ENCODE assay signal across 8 cellular contexts in genomic region chr1:56644941-56645662, GRCh38. TPM values are rescaled to one million over a fixed set of nuclear protein-coding genes. Genes with fewer than 3 reads are reported as not detected.
DNase-seq lines count a peak whose midpoint lies in the region; ATAC-seq, FAIRE-seq and TF ChIP-seq lines count a peak whose summit lies in the region.

Gene PRKAA2 (plus strand): TSS chr1:56645314. CDS start chr1:56645388, 74 bp downstream.

- H3K9me3 Mint-ChIP-seq in activated T-cell treated with anti-CD3 and anti-CD28 coated beads, Interleukin-2, amount 50 U/mL, for 4 hours = no peaks in the 10 kb centered on the region
- no peaks in the 10 kb centered on the region for H3K9me3 Mint-ChIP-seq in astrocyte (ENCODE audit: unreplicated experiment)

- H3K27ac Mint-ChIP-seq in astrocyte (ENCODE audit: unreplicated experiment) = no peak within 1 kb of the TSS

- H3K9me3 ChIP-seq in astrocyte (ENCODE audit: insufficient read depth, low read depth, low read length) = no peaks in the 10 kb centered on the region
- no peaks in the 10 kb centered on the region for H3K9me3 ChIP-seq in hepatocyte (ENCODE audit: low read depth)

- H3K27me3 Mint-ChIP-seq in activated T-cell treated with anti-CD3 and anti-CD28 coated beads, Interleukin-2, amount 50 U/mL, for 4 hours (ENCODE audit: low read depth) = peaks cover 40% of the 10 kb centered on the region
- peaks cover 4% of the 10 kb centered on the region for H3K27me3 Mint-ChIP-seq in astrocyte (ENCODE audit: low read depth, unreplicated experiment)

- H3K36me3 Mint-ChIP-seq in activated T-cell treated with anti-CD3 and anti-CD28 coated beads, Interleukin-2, amount 50 U/mL, for 4 hours (ENCODE audit: insufficient read depth) = no peaks in the 10 kb centered on the region
- H3K36me3 Mint-ChIP-seq in astrocyte (ENCODE audit: low read depth, unreplicated experiment) = no peaks in the 10 kb centered on the region

- peak within 1 kb of the TSS; percentile 88 for H3K4me2 ChIP-seq in astrocyte (ENCODE audit: low read length)
- peak within 1 kb of the TSS; percentile 95 for H3K4me2 ChIP-seq in hepatocyte

- H3K4me1 ChIP-seq in astrocyte (ENCODE audit: insufficient read depth, low read length) (peaks cover 6% of the 10 kb centered on the region), hepatocyte (ENCODE audit: insufficient read depth) (no peaks in the 10 kb centered on the region)

- peak within 1 kb of the TSS; percentile 42 for H3K4me3 Mint-ChIP-seq in activated T-cell treated with anti-CD3 and anti-CD28 coated beads, Interleukin-2, amount 50 U/mL, for 4 hours
- peak within 1 kb of the TSS; percentile 90 for H3K4me3 Mint-ChIP-seq in astrocyte (ENCODE audit: unreplicated experiment)

- no peak for DNase-seq in activated T-cell treated with anti-CD3 and anti-CD28 coated beads, Interleukin-2, amount 50 U/mL, for 4 hours
- DNase-seq in activated T-cell treated with anti-CD3 and anti-CD28 coated beads, Interleukin-2, amount 50 U/mL, for 1 hour = no peak
- DNase-seq in NCI-H1105 treated with DMSO at 0.1 percent for 48 hours (lab: John Stamatoyannopoulos, UW) (peak; percentile 56), astrocyte (ENCODE audit: low read depth) (no peak), hepatocyte (ENCODE audit: low spot score) (peak; percentile 81), putamen (ENCODE audit: low spot score) (peak; percentile 20)

- peak; percentile 46 to 71 for ATAC-seq in activated T-cell treated with anti-CD3 and anti-CD28 coated beads, Interleukin-2, amount 50 U/mL, for 4 hours
- ATAC-seq in HG02610 (IDR thresholded peaks at IDR 0.05; ENCODE audit: unreplicated experiment) (no peak), GM21515 (IDR thresholded peaks at IDR 0.05; ENCODE audit: unreplicated experiment) (no peak)

- H2AFZ ChIP-seq in astrocyte (ENCODE audit: low read depth, low read length) (peak within 1 kb of the TSS; percentile 94), hepatocyte (peak within 1 kb of the TSS; percentile 88)

- H3K9ac ChIP-seq in astrocyte (ENCODE audit: low read length) = peak within 1 kb of the TSS; percentile 55

- H3K27ac ChIP-seq in astrocyte (ENCODE audit: low read depth, low read length) (no peak within 1 kb of the TSS), hepatocyte (peak within 1 kb of the TSS; percentile 72)

- H3K79me2 ChIP-seq in astrocyte (ENCODE audit: insufficient read depth, low read length) (no peaks in the 10 kb centered on the region), hepatocyte (peaks cover 24% of the 10 kb centered on the region)

- no peak for TF ChIP-seq CTCF in astrocyte (IDR thresholded peaks at IDR 0.05; ENCODE audit: insufficient read depth, low read depth, low read length)
- no peak for TF ChIP-seq CTCF in hepatocyte (IDR thresholded peaks at IDR 0.05; ENCODE audit: poor library complexity)

- H3K9me2 ChIP-seq in hepatocyte (replicated peaks; ENCODE audit: insufficient read depth) = no peaks in the 10 kb centered on the region

- H3K4me3 ChIP-seq in astrocyte (ENCODE audit: insufficient read depth, low read depth, low read length) = peak within 1 kb of the TSS; percentile 58
- peak within 1 kb of the TSS; percentile 87 for H3K4me3 ChIP-seq in hepatocyte

- 0% methylated on average over 18 of the region's 101 CpGs for WGBS in hepatocyte (ENCODE audit: low lambda C conversion rate, missing lambda C conversion rate)

- H3K27me3 ChIP-seq in astrocyte (ENCODE audit: insufficient read depth, low read length) (no peaks in the 10 kb centered on the region), hepatocyte (no peaks in the 10 kb centered on the region)

- H4K20me1 ChIP-seq in astrocyte (ENCODE audit: insufficient read depth, low read length) (no peaks in the 10 kb centered on the region), hepatocyte (ENCODE audit: insufficient read depth, poor library complexity, severe bottlenecking) (no peaks in the 10 kb centered on the region)

- H3K36me3 ChIP-seq in astrocyte (ENCODE audit: insufficient read depth, low read length) (no peaks in the 10 kb centered on the region), hepatocyte (replicated peaks; ENCODE audit: insufficient read depth, low read depth) (no peaks in the 10 kb centered on the region)

- H3K4me1 Mint-ChIP-seq in activated T-cell treated with anti-CD3 and anti-CD28 coated beads, Interleukin-2, amount 50 U/mL, for 4 hours (ENCODE audit: low read depth) = peaks cover 4% of the 10 kb centered on the region
- H3K4me1 Mint-ChIP-seq in astrocyte (ENCODE audit: low read depth, unreplicated experiment) = peaks cover 3% of the 10 kb centered on the region

- FAIRE-seq in astrocyte (lab: Jason Lieb, UNC) = no peak

RNA-seq across cellular contexts. Expression of gene PRKAA2, which starts in this region (rescaled TPM):
- total RNA-seq in activated T-cell treated with anti-CD3 and anti-CD28 coated beads, Interleukin-2, amount 50 U/mL, for 4 hours = not detected
- 1.6 and 2.4 TPM in 2 replicates for total RNA-seq in astrocyte
- 7.7 and 7.8 TPM in 2 replicates for total RNA-seq in hepatocyte
- 1.2 and 1.8 TPM in 2 replicates for polyA plus RNA-seq in hepatocyte

Comparison
In these comparisons a context has a peak if more than half of its experiments do, and no peak if none do; other contexts are left out.
1. Peak in ATAC-seq in activated T-cell treated with anti-CD3 and anti-CD28 coated beads, Interleukin-2, amount 50 U/mL, for 4 hours; RNA of the gene not detected or under 1 TPM.
2. DNase-seq: peak in NCI-H1105 treated with DMSO at 0.1 percent for 48 hours (single experiment), hepatocyte (single experiment) and putamen (single experiment); none in activated T-cell treated with anti-CD3 and anti-CD28 coated beads, Interleukin-2, amount 50 U/mL, for 4 hours (single experiment), activated T-cell treated with anti-CD3 and anti-CD28 coated beads, Interleukin-2, amount 50 U/mL, for 1 hour (single experiment) and astrocyte (single experiment).